11 cellular contexts compared by ENCODE assay signal in the genomic region with DNA sequence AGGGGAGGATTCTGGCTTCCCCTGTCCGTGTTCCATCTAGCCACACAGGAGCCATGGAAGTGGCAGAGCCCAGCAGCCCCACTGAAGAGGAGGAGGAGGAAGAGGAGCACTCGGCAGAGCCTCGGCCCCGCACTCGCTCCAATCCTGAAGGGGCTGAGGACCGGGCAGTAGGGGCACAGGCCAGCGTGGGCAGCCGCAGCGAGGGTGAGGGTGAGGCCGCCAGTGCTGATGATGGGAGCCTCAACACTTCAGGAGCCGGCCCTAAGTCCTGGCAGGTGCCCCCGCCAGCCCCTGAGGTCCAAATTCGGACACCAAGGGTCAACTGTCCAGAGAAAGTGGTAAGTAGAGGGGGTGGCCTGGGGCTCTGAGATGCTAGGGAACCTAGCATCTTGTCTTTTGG. TPM values are rescaled to one million over a fixed set of nuclear protein-coding genes. Genes with fewer than 3 reads are reported as not detected.
DNase-seq lines count a peak whose midpoint lies in the region; ATAC-seq and TF ChIP-seq lines count a peak whose summit lies in the region.
"Had no signal": no experiment of that assay in that cellular context is flagged by ENCODE, and none has a peak within 500 bp of the region (broad histone marks: within the 10 kb centered on the region; RNA-seq: fewer than 3 reads in every experiment).

No MANE protein-coding gene starts in this region.

- H2BK12ac ChIP-seq in H9 (ENCODE audit: insufficient read length, low read depth, low read length), result no peak overlapping the region

- H2AFZ ChIP-seq in H9 (ENCODE audit: low read length), result no peak overlapping the region

- no peak overlapping the region for H3K4me2 ChIP-seq in H9 (ENCODE audit: insufficient read depth, insufficient read length, low read length)

- H2BK120ac ChIP-seq in H9 (ENCODE audit: low read depth, low read length, poor library complexity, severe bottlenecking), result no peak overlapping the region

- no peak overlapping the region for H3K27ac Mint-ChIP-seq in H9
- peak overlapping the region; percentile 90 for H3K27ac Mint-ChIP-seq in activated CD8-positive, alpha-beta T cell treated with anti-CD3 and anti-CD28 coated beads for 36 hours

- peaks cover 10% of the 10 kb centered on the region for H3K79me1 ChIP-seq in H9 (ENCODE audit: insufficient read depth, low read depth, low read length, poor library complexity, severe bottlenecking)

- H3K14ac ChIP-seq in H9 (ENCODE audit: insufficient read depth, low read length), result no peak overlapping the region

- POLR2A ChIA-PET in activated CD8-positive, alpha-beta T cell treated with anti-CD3 and anti-CD28 coated beads for 36 hours (lab: Charles Lee), result interaction anchor here (0.7 to 5.7 kb wide), 3 partner anchors 8 to 945 kb away, joined by 3 to 36 read pairs (median 6); a partner anchor contains a TSS

- no peak overlapping the region for H4K91ac ChIP-seq in H9 (ENCODE audit: insufficient read length, low read depth, low read length)

- H3K4me1 ChIP-seq in H9 (ENCODE audit: insufficient read depth, low read length), result peaks cover 4% of the 10 kb centered on the region; the same call in 1 of the 2 replicates
- peaks cover 13% of the 10 kb centered on the region for H3K4me1 ChIP-seq in mesodermal cell (ENCODE audit: control insufficient read depth, insufficient read depth, low read length, poor library complexity, severe bottlenecking)

- H3T11ph ChIP-seq in H9 (ENCODE audit: low read length), result no peak overlapping the region

- no peak for DNase-seq in H9
- no peak for DNase-seq in activated CD8-positive, alpha-beta T cell treated with anti-CD3 and anti-CD28 coated beads for 36 hours
- no peak for DNase-seq in Right ventricle myocardium inferior (ENCODE audit: missing footprints)
- DNase-seq in ureter (ENCODE audit: low spot score), result no peak
- DNase-seq in germinal center (ENCODE audit: low spot score), result no peak
- DNase-seq: esophagus squamous epithelium, MM.1S, NCI-H446 had no signal

- no peak for TF ChIP-seq CTCF in C4-2B (conservative IDR thresholded peaks at IDR 0.05)
- no peak for TF ChIP-seq CTCF in H9 (conservative IDR thresholded peaks at IDR 0.05)
- no peak for TF ChIP-seq CTCF in activated CD8-positive, alpha-beta T cell treated with anti-CD3 and anti-CD28 coated beads for 36 hours (IDR thresholded peaks at IDR 0.05)

- H2BK5ac ChIP-seq in H9 (ENCODE audit: insufficient read length, low read length), result no peak overlapping the region

- no peak overlapping the region for H2BK20ac ChIP-seq in H9 (ENCODE audit: low read depth, low read length, poor library complexity, severe bottlenecking)

- H4K20me1 ChIP-seq in H9 (ENCODE audit: control insufficient read depth, insufficient read depth, insufficient read length), result no peaks in the 10 kb centered on the region

- no peaks in the 10 kb centered on the region for H3K79me2 ChIP-seq in H9 (ENCODE audit: insufficient read depth, low read length)

- no peak overlapping the region for H2BK15ac ChIP-seq in H9 (ENCODE audit: low read depth, low read length)

- no peak overlapping the region for H3K4ac ChIP-seq in H9 (ENCODE audit: low read depth, low read length)

- peak overlapping the region; percentile 94 to 96 for H3K4me3 Mint-ChIP-seq in H9
- peak overlapping the region; percentile 95 for H3K4me3 Mint-ChIP-seq in activated CD8-positive, alpha-beta T cell treated with anti-CD3 and anti-CD28 coated beads for 36 hours

- peak overlapping the region; percentile 94 for H3K4me3 ChIP-seq in mesodermal cell (ENCODE audit: extremely low read depth, insufficient read depth, low read length, poor library complexity, severe bottlenecking)

- no peak overlapping the region for H2AK5ac ChIP-seq in H9 (ENCODE audit: insufficient read length, low read length)

- no peak overlapping the region for H3K18ac ChIP-seq in H9 (ENCODE audit: insufficient read length, low read depth, low read length)

- no peak overlapping the region for H3K56ac ChIP-seq in H9 (ENCODE audit: insufficient read length, low read depth, low read length)

- no peak for ATAC-seq in activated CD8-positive, alpha-beta T cell treated with anti-CD3 and anti-CD28 coated beads for 36 hours
- ATAC-seq in Right ventricle myocardium inferior (no peak), GM18519 (IDR thresholded peaks at IDR 0.05; ENCODE audit: low FRiP score, unreplicated experiment) (no peak)

- no peak overlapping the region for H4K8ac ChIP-seq in H9 (replicated peaks; ENCODE audit: insufficient read length, low read depth, low read length)

- peaks cover 5% of the 10 kb centered on the region for H3K23me2 ChIP-seq in H9 (ENCODE audit: insufficient read length, low read depth, low read length, poor library complexity, severe bottlenecking)

- H3K36me3 ChIP-seq in mesodermal cell (ENCODE audit: control insufficient read depth, insufficient read depth, low read length), result peaks cover 40% of the 10 kb centered on the region

- H3K27me3 ChIP-seq in H9 (ENCODE audit: insufficient read depth, low read length), result no peaks in the 10 kb centered on the region
- H3K27me3 ChIP-seq: esophagus squamous epithelium had no signal

- H3K9ac ChIP-seq in H9 (ENCODE audit: extremely low read depth, insufficient read length, low read length), result no peak overlapping the region

- H3K27ac ChIP-seq in C4-2B (peak overlapping the region; percentile 73; the same call in 1 of the 2 replicates), H9 (ENCODE audit: insufficient read length, low read depth, low read length) (no peak overlapping the region), mesodermal cell (ENCODE audit: low read depth, low read length, severe bottlenecking) (no peak overlapping the region)

- intact Hi-C loops in activated CD8-positive, alpha-beta T cell treated with anti-CD3 and anti-CD28 coated beads for 36 hours (cut with micrococcal nuclease), result no loop called here
- intact Hi-C loops in Right ventricle myocardium inferior (cut with DNase I), result no loop called here

- no peaks in the 10 kb centered on the region for H3K9me3 ChIP-seq in H9 (ENCODE audit: control insufficient read depth, low read depth, low read length)
- no peaks in the 10 kb centered on the region for H3K9me3 ChIP-seq in mesodermal cell (ENCODE audit: control insufficient read depth, low read length)
- H3K9me3 ChIP-seq: esophagus squamous epithelium had no signal

- no CpG with 5 or more reads among the region's 13 CpGs for WGBS in H9 (ENCODE audit: extremely low coverage, insufficient read length, low lambda C conversion rate)
- 97 to 99% methylated on average over 9 to 13 of the region's 13 CpGs for WGBS in mesodermal cell (ENCODE audit: insufficient coverage in 2 of 2), 2 experiments

- H3K23ac ChIP-seq in H9 (ENCODE audit: insufficient read length, low read depth, low read length), result no peak overlapping the region

- CTCF ChIA-PET in activated CD8-positive, alpha-beta T cell treated with anti-CD3 and anti-CD28 coated beads for 36 hours (lab: Charles Lee), result interaction anchor here (1.4 to 5.9 kb wide), 2 partner anchors 14 to 117 kb away, joined by 3 to 46 read pairs; a partner anchor contains a TSS

- peaks cover 11 to 33% (median 31%) of the 10 kb centered on the region in 3 experiments for H3K36me3 Mint-ChIP-seq in H9 (ENCODE audit: insufficient read depth in 1 of 3, low read depth in 3 of 3)
- peaks cover 12% of the 10 kb centered on the region for H3K36me3 Mint-ChIP-seq in activated CD8-positive, alpha-beta T cell treated with anti-CD3 and anti-CD28 coated beads for 36 hours (ENCODE audit: low read depth)

- peaks cover 15 to 19% of the 10 kb centered on the region in 2 experiments for H3K4me1 Mint-ChIP-seq in H9
- peaks cover 15% of the 10 kb centered on the region for H3K4me1 Mint-ChIP-seq in activated CD8-positive, alpha-beta T cell treated with anti-CD3 and anti-CD28 coated beads for 36 hours (ENCODE audit: low read depth)

- no peaks in the 10 kb centered on the region; the same call in 1 of the 2 replicates for H3K27me3 Mint-ChIP-seq in H9 (ENCODE audit: low read depth)
- H3K27me3 Mint-ChIP-seq in activated CD8-positive, alpha-beta T cell treated with anti-CD3 and anti-CD28 coated beads for 36 hours, result no peaks in the 10 kb centered on the region

- no peak overlapping the region for H4K5ac ChIP-seq in H9 (ENCODE audit: insufficient read length, low read depth, low read length)

- no peaks in the 10 kb centered on the region; a peak in 1 of 5 replicates for H3K9me3 Mint-ChIP-seq in H9
- H3K9me3 Mint-ChIP-seq in activated CD8-positive, alpha-beta T cell treated with anti-CD3 and anti-CD28 coated beads for 36 hours, result no peaks in the 10 kb centered on the region

RNA-seq across cellular contexts. Expression of a gene that starts 1.5 kb away (rescaled TPM):
- total RNA-seq in H9 (2021) (125 and 130 TPM in 2 replicates), Right ventricle myocardium inferior (82.0 TPM), ureter (67.7 TPM)
- total RNA-seq in activated CD8-positive, alpha-beta T cell treated with anti-CD3 and anti-CD28 coated beads for 36 hours, result 100 to 1,000 TPM; 105 to 106 TPM
- polyA plus RNA-seq in mesodermal cell (2013, experiment 1 of 2), result 115 TPM
- polyA plus RNA-seq in mesodermal cell (2013, experiment 2 of 2), result 101 TPM

RNA-seq across cellular contexts. Expression of a gene that starts 4.2 kb away (rescaled TPM):
- 6.4 and 6.7 TPM in 2 replicates for total RNA-seq in H9 (2021)
- under 1 TPM in 1 of 2 experiments, not detected in 1; 0.29 TPM for total RNA-seq in activated CD8-positive, alpha-beta T cell treated with anti-CD3 and anti-CD28 coated beads for 36 hours
- polyA plus RNA-seq in mesodermal cell (2013, experiment 1 of 2), result 9.3 TPM
- polyA plus RNA-seq in mesodermal cell (2013, experiment 2 of 2), result 6.2 TPM
- total RNA-seq in Right ventricle myocardium inferior, result 7.6 TPM
- 7.2 TPM for total RNA-seq in ureter

RNA-seq across cellular contexts. Expression of a gene that starts 12.9 kb away (rescaled TPM):
- 15.0 and 16.5 TPM in 2 replicates for total RNA-seq in H9 (2021)
- 10 to 100 TPM; 15.9 to 18.4 TPM for total RNA-seq in activated CD8-positive, alpha-beta T cell treated with anti-CD3 and anti-CD28 coated beads for 36 hours
- polyA plus RNA-seq in mesodermal cell (2013, experiment 1 of 2), result 2.9 TPM
- polyA plus RNA-seq in mesodermal cell (2013, experiment 2 of 2), result 3.0 TPM
- total RNA-seq in Right ventricle myocardium inferior, result 0.19 TPM
- 0.23 TPM for total RNA-seq in ureter

RNA-seq across cellular contexts. Expression of a gene that starts 23.0 kb away (rescaled TPM):
- total RNA-seq in H9 (2021), result 134 and 137 TPM in 2 replicates
- 1 to 10 TPM; 7.0 TPM for total RNA-seq in activated CD8-positive, alpha-beta T cell treated with anti-CD3 and anti-CD28 coated beads for 36 hours
- polyA plus RNA-seq in mesodermal cell (2013, experiment 1 of 2), result 64.2 TPM
- 54.9 TPM for polyA plus RNA-seq in mesodermal cell (2013, experiment 2 of 2)
- 76.4 TPM for total RNA-seq in Right ventricle myocardium inferior
- total RNA-seq in ureter, result 72.1 TPM

RNA-seq across cellular contexts. Expression of a gene that starts 34.5 kb away (rescaled TPM):
- total RNA-seq in H9 (2021) (11.7 and 12.8 TPM in 2 replicates), Right ventricle myocardium inferior (13.8 TPM), ureter (6.3 TPM)
- 1 to 10 TPM; 5.0 to 6.0 TPM for total RNA-seq in activated CD8-positive, alpha-beta T cell treated with anti-CD3 and anti-CD28 coated beads for 36 hours
- polyA plus RNA-seq in mesodermal cell (2013, experiment 1 of 2), result 6.3 TPM
- 5.8 TPM for polyA plus RNA-seq in mesodermal cell (2013, experiment 2 of 2)

Comparison
In these comparisons a context has a peak if more than half of its experiments do, and no peak if none do; other contexts are left out.
1. RNA of a gene that starts 12.9 kb away (total RNA-seq): 15.9 to 18.4 TPM in activated CD8-positive, alpha-beta T cell treated with anti-CD3 and anti-CD28 coated beads for 36 hours and 15.0 to 16.5 TPM in H9; 0.23 TPM in ureter (single experiment) and 0.19 TPM in Right ventricle myocardium inferior (single experiment); every median in the first group is over 10 times any median in the second.